39 cellular contexts compared by ENCODE assay signal in genomic region chr3:107555359-107555758, GRCh38. TPM values are rescaled to one million over a fixed set of nuclear protein-coding genes. Genes with fewer than 3 reads are reported as not detected.
DNase-seq lines count a peak whose midpoint lies in the region; ATAC-seq, FAIRE-seq and TF ChIP-seq lines count a peak whose summit lies in the region.
"Had no signal": no experiment of that assay in that cellular context is flagged by ENCODE, and none has a peak within 500 bp of the region (broad histone marks: within the 10 kb centered on the region; RNA-seq: fewer than 3 reads in every experiment).

No MANE protein-coding gene starts in this region.

- DNase-seq in GM12865 (ENCODE audit: low read depth) (peak; percentile 5), GM19239 (ENCODE audit: insufficient read length, low spot score) (no peak), memory B cell (ENCODE audit: low spot score in 2 of 2) (no peak), stomach (no peak)
- DNase-seq: activated CD4-positive, alpha-beta memory T cell treated with anti-CD3 and anti-CD28 coated beads, Interleukin-2, amount 10 ng/mL, durations not matched to agents 7 days and 5 days; activated CD4-positive, CD25-positive, alpha-beta regulatory T cell treated with anti-CD3 and anti-CD28 coated beads, Interleukin-2, amount 50 U/mL, for 72 hours; activated CD8-positive, alpha-beta memory T cell treated with anti-CD3 and anti-CD28 coated beads, Interleukin-2, amount 50 U/mL, for 4 hours; amygdala; BE2C; brain microvascular endothelial cell; cerebellar nuclear complex; dermis blood vessel endothelial cell; DMS153; endodermal cell; islet precursor cell; left ventricle myocardium inferior; mesendoderm; MG63; NCI-H1436; NCI-H2081 treated with DMSO at 0.1 percent for 48 hours; NCI-H2227 treated with DMSO at 0.1 percent for 48 hours; NCI-H69; Right ventricle myocardium superior; stimulated activated CD8-positive, alpha-beta memory T cell treated with anti-CD3 and anti-CD28 coated beads, Interleukin-4, amount 100 ng/mL, for 48 hours; tibial artery had no signal

- H3K27me3 ChIP-seq in stomach = no peaks in the 10 kb centered on the region
- H3K27me3 ChIP-seq: BE2C, brain microvascular endothelial cell, MG63, neural progenitor cell, tibial artery, vagina had no signal

- H3K36me3 ChIP-seq in stomach = no peaks in the 10 kb centered on the region
- H3K36me3 ChIP-seq: BE2C, brain microvascular endothelial cell, HAP-1, left ventricle myocardium inferior, MG63, tibial artery, vagina had no signal

- FAIRE-seq in GM19239 (lab: Jason Lieb, UNC) = peak; percentile 55

- no peak for TF ChIP-seq POLR2A in stomach (IDR thresholded peaks at IDR 0.05)

- TF ChIP-seq CTCF in GM12865 (IDR thresholded peaks at IDR 0.05; ENCODE audit: insufficient read depth, low read depth, low read length, missing control alignments) = no peak
- no peak for TF ChIP-seq CTCF in stomach (IDR thresholded peaks at IDR 0.05)

- peaks cover 9% of the 10 kb centered on the region for H3K36me3 Mint-ChIP-seq in memory B cell

- intact Hi-C loops in stomach (cut with DNase I; ENCODE audit: low total_unique reads) = no loop called here

- ATAC-seq in HG03342 (IDR thresholded peaks at IDR 0.05; ENCODE audit: unreplicated experiment) (peak; percentile 53), memory B cell (ENCODE audit: low read depth) (no peak), HG03025 (IDR thresholded peaks at IDR 0.05; ENCODE audit: low FRiP score, unreplicated experiment) (no peak), HG03039 (IDR thresholded peaks at IDR 0.05; ENCODE audit: unreplicated experiment) (no peak)
- ATAC-seq: Panc1, SK-N-SH treated with all-trans-retinoic acid at 6 μM for 48 hours had no signal

- H3K9me3 Mint-ChIP-seq in memory B cell = no peaks in the 10 kb centered on the region
- H3K9me3 Mint-ChIP-seq: activated CD4-positive, alpha-beta memory T cell treated with anti-CD3 and anti-CD28 coated beads, Interleukin-2, amount 10 ng/mL, durations not matched to agents 7 days and 5 days; activated naive CD4-positive, alpha-beta T cell treated with anti-CD3 and anti-CD28 coated beads, Interleukin-2, amount 50 U/mL, for 24 hours; activated T-helper 2 cell treated with anti-CD3 and anti-CD28 coated beads, Interferon-gamma antibody, Interleukin-2, Interleukin-4, amounts not matched to agents 10 μg/mL and 5 μg/mL and 100 μg/mL, durations not matched to agents 14 hours and 24 hours and 36 hours; endodermal cell; T-helper 1 cell treated with Interleukin-12 subunit alpha and Interleukin-12 subunit beta and Interleukin-4 antibody, amounts not matched to agents 30 μg/mL and 1 μg/mL, for 36 hours had no signal

- H3K4me1 ChIP-seq in stomach = peaks cover 0 to 31% (median 5%) of the 10 kb centered on the region in 4 donors
- H3K4me1 ChIP-seq: HAP-1, neural progenitor cell, vagina had no signal

- 92 to 95% (median 94%) methylated on average over 3 of the region's 3 CpGs for WGBS in stomach, 5 donors

- H3K4me3 ChIP-seq in GM12865 (ENCODE audit: low read depth, low read length) (no peak overlapping the region), stomach (no peak overlapping the region)
- H3K4me3 ChIP-seq: HAP-1, left ventricle myocardium inferior, MG63, neural progenitor cell, smooth muscle cell, tibial artery, vagina had no signal

- H3K4me1 Mint-ChIP-seq in memory B cell = peaks cover 37% of the 10 kb centered on the region

- H3K27me3 Mint-ChIP-seq in memory B cell = no peaks in the 10 kb centered on the region
- H3K27me3 Mint-ChIP-seq: activated CD4-positive, alpha-beta memory T cell treated with anti-CD3 and anti-CD28 coated beads, Interleukin-2, amount 10 ng/mL, durations not matched to agents 7 days and 5 days; activated naive CD4-positive, alpha-beta T cell treated with anti-CD3 and anti-CD28 coated beads, Interleukin-2, amount 50 U/mL, for 24 hours had no signal

- no peak for TF ChIP-seq EP300 in stomach (IDR thresholded peaks at IDR 0.05)

- H3K9me3 ChIP-seq in stomach = no peaks in the 10 kb centered on the region
- H3K9me3 ChIP-seq: BE2C, HAP-1, left ventricle myocardium inferior, MG63, tibial artery, vagina had no signal

- H3K4me3 Mint-ChIP-seq in memory B cell = no peak overlapping the region
- H3K4me3 Mint-ChIP-seq: activated CD4-positive, alpha-beta memory T cell treated with anti-CD3 and anti-CD28 coated beads, Interleukin-2, amount 10 ng/mL, durations not matched to agents 7 days and 5 days; activated naive CD4-positive, alpha-beta T cell treated with anti-CD3 and anti-CD28 coated beads, Interleukin-2, amount 50 U/mL, for 24 hours; endodermal cell; neural progenitor cell; T-helper 1 cell treated with Interleukin-12 subunit alpha and Interleukin-12 subunit beta and Interleukin-4 antibody, amounts not matched to agents 30 μg/mL and 1 μg/mL, for 36 hours had no signal

- no peak overlapping the region for H3K27ac ChIP-seq in stomach
- H3K27ac ChIP-seq: brain microvascular endothelial cell, KMS-11, left ventricle myocardium inferior, neural progenitor cell, parathyroid adenoma, tibial artery, vagina had no signal

- peak overlapping the region; percentile 53 for H3K27ac Mint-ChIP-seq in memory B cell
- H3K27ac Mint-ChIP-seq: activated CD4-positive, alpha-beta memory T cell treated with anti-CD3 and anti-CD28 coated beads, Interleukin-2, amount 10 ng/mL, durations not matched to agents 7 days and 5 days; activated naive CD4-positive, alpha-beta T cell treated with anti-CD3 and anti-CD28 coated beads, Interleukin-2, amount 50 U/mL, for 24 hours; activated T-helper 2 cell treated with anti-CD3 and anti-CD28 coated beads, Interferon-gamma antibody, Interleukin-2, Interleukin-4, amounts not matched to agents 10 μg/mL and 5 μg/mL and 100 μg/mL, durations not matched to agents 14 hours and 24 hours and 36 hours; endodermal cell; neural progenitor cell; T-helper 1 cell treated with Interleukin-12 subunit alpha and Interleukin-12 subunit beta and Interleukin-4 antibody, amounts not matched to agents 30 μg/mL and 1 μg/mL, for 36 hours had no signal

RNA-seq across cellular contexts. Expression of gene BBX, which starts 32.6 kb away (rescaled TPM):
- 10 to 100 TPM; 39.7 to 81.1 (median 50.9) TPM for total RNA-seq in stomach
- polyA plus RNA-seq in stomach = 1 to 10 TPM; 4.6 to 7.2 (median 5.9) TPM
